ENCODE assay signal across 1 cellular context in the genomic region with DNA sequence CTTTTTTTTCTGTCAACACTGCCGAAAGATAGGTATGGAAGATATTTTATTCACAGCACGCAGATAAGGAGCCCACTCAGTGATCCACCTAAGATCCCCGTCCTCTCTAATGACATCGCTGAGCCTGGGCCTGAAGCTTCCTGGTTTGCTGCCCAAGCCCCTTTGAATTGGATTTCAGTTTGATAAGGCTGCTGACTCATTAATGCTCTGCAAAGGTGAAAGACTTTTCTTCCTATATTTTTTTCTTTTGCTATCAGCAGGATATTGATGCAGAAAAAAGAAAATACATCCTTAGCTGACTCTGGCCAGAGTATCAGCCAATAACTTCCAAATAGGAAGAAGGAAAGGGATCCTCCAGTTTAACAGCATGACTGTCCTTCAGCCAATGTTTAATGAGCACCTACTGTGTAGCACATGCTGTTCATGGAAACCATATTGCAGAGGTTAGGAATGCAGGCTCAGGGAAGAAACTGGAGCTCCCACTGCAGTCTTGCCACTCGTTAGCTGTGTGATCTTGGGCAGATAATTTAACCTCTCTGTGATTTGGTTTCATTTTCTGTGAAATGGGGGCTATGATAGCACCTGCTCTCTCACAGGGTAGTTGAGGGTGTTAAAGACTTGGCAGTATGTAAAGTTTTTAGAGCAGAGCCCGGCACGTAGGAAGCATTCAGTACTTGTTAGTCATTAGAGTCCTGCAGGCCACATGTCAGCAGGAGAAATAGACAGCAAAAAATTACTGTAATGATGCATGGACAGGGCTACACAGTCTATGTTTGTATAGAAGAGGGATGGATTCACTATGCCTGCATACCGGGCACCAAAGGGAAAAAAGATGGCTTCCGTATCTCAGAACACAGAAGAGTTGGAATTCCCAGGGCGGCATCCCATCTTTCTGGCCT.
TF ChIP-seq lines count a peak whose summit lies in the region.

No MANE protein-coding gene starts in this region.

TF ChIP-seq in WTC11, 78 proteins besides CTCF, POLR2A, EP300 and RAD21 (continued from another document):
- TF ChIP-seq, protein P1, sequence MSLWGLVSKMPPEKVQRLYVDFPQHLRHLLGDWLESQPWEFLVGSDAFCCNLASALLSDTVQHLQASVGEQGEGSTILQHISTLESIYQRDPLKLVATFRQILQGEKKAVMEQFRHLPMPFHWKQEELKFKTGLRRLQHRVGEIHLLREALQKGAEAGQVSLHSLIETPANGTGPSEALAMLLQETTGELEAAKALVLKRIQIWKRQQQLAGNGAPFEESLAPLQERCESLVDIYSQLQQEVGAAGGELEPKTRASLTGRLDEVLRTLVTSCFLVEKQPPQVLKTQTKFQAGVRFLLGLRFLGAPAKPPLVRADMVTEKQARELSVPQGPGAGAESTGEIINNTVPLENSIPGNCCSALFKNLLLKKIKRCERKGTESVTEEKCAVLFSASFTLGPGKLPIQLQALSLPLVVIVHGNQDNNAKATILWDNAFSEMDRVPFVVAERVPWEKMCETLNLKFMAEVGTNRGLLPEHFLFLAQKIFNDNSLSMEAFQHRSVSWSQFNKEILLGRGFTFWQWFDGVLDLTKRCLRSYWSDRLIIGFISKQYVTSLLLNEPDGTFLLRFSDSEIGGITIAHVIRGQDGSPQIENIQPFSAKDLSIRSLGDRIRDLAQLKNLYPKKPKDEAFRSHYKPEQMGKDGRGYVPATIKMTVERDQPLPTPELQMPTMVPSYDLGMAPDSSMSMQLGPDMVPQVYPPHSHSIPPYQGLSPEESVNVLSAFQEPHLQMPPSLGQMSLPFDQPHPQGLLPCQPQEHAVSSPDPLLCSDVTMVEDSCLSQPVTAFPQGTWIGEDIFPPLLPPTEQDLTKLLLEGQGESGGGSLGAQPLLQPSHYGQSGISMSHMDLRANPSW (CRISPR knock-in tag; conservative IDR thresholded peaks at IDR 0.05; ENCODE audit: low read depth), result no peak
- no peak for TF ChIP-seq TP53 (CRISPR knock-in tag; IDR thresholded peaks at IDR 0.05)
- TF ChIP-seq, protein P2, sequence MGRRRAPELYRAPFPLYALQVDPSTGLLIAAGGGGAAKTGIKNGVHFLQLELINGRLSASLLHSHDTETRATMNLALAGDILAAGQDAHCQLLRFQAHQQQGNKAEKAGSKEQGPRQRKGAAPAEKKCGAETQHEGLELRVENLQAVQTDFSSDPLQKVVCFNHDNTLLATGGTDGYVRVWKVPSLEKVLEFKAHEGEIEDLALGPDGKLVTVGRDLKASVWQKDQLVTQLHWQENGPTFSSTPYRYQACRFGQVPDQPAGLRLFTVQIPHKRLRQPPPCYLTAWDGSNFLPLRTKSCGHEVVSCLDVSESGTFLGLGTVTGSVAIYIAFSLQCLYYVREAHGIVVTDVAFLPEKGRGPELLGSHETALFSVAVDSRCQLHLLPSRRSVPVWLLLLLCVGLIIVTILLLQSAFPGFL (CRISPR knock-in tag; IDR thresholded peaks at IDR 0.05; ENCODE audit: borderline replicate concordance), result no peak
